In genomic region chr10:126892873-126893175, GRCh38 we compare ENCODE assay signal across 17 cellular contexts. TPM values are rescaled to one million over a fixed set of nuclear protein-coding genes. Genes with fewer than 3 reads are reported as not detected.
"Had no signal": no experiment of that assay in that cellular context is flagged by ENCODE, and none has a peak within 500 bp of the region (broad histone marks: within the 10 kb centered on the region; RNA-seq: fewer than 3 reads in every experiment).

No MANE protein-coding gene starts in this region.

- ATAC-seq: naive thymus-derived CD8-positive, alpha-beta T cell; right cardiac atrium; stimulated activated effector memory CD8-positive, alpha-beta T cell treated with anti-CD3 and anti-CD28 coated beads, Interleukin-12 subunit alpha, Interleukin-12 subunit beta, amount 100 ng/mL, for 72 hours; stimulated activated naive CD8-positive, alpha-beta T cell treated with anti-CD3 and anti-CD28 coated beads, Interleukin-15, amount 100 ng/mL, for 72 hours had no signal

- H3K27me3 Mint-ChIP-seq: memory B cell; stimulated activated naive CD8-positive, alpha-beta T cell treated with anti-CD3 and anti-CD28 coated beads, Interleukin-15, amount 100 ng/mL, for 72 hours had no signal

- H3K4me1 Mint-ChIP-seq: memory B cell; stimulated activated effector memory CD8-positive, alpha-beta T cell treated with anti-CD3 and anti-CD28 coated beads, Interleukin-12 subunit alpha, Interleukin-12 subunit beta, amount 100 ng/mL, for 72 hours; stimulated activated naive CD8-positive, alpha-beta T cell treated with anti-CD3 and anti-CD28 coated beads, Interleukin-15, amount 100 ng/mL, for 72 hours had no signal

- H3K27ac Mint-ChIP-seq: memory B cell; naive thymus-derived CD8-positive, alpha-beta T cell; stimulated activated effector memory CD8-positive, alpha-beta T cell treated with anti-CD3 and anti-CD28 coated beads, Interleukin-12 subunit alpha, Interleukin-12 subunit beta, amount 100 ng/mL, for 72 hours; stimulated activated naive CD8-positive, alpha-beta T cell treated with anti-CD3 and anti-CD28 coated beads, Interleukin-15, amount 100 ng/mL, for 72 hours; type B pancreatic cell had no signal

- DNase-seq: heart right ventricle; islet precursor cell; left ventricle myocardium inferior; naive thymus-derived CD8-positive, alpha-beta T cell; pancreas; posterior cingulate gyrus; retina; right cardiac atrium; sigmoid colon; stimulated activated CD4-positive, alpha-beta T cell treated with anti-CD3 and anti-CD28 coated beads, Interleukin-4, amount 100 ng/mL, for 24 hours; stimulated activated naive CD4-positive, alpha-beta T cell treated with Interleukin-2 at 50 U/mL for 16 hours; stimulated activated naive CD8-positive, alpha-beta T cell treated with anti-CD3 and anti-CD28 coated beads, Interleukin-15, amount 100 ng/mL, for 72 hours; substantia nigra; uterus had no signal

- H3K4me3 Mint-ChIP-seq: memory B cell; naive thymus-derived CD8-positive, alpha-beta T cell; stimulated activated effector memory CD8-positive, alpha-beta T cell treated with anti-CD3 and anti-CD28 coated beads, Interleukin-12 subunit alpha, Interleukin-12 subunit beta, amount 100 ng/mL, for 72 hours; stimulated activated naive CD8-positive, alpha-beta T cell treated with anti-CD3 and anti-CD28 coated beads, Interleukin-15, amount 100 ng/mL, for 72 hours; type B pancreatic cell had no signal

- H3K36me3 Mint-ChIP-seq: memory B cell; naive thymus-derived CD8-positive, alpha-beta T cell; stimulated activated effector memory CD8-positive, alpha-beta T cell treated with anti-CD3 and anti-CD28 coated beads, Interleukin-12 subunit alpha, Interleukin-12 subunit beta, amount 100 ng/mL, for 72 hours; type B pancreatic cell had no signal

RNA-seq across cellular contexts. Expression of gene DOCK1, which starts 12.4 kb away (rescaled TPM):
- total RNA-seq: naive thymus-derived CD8-positive, alpha-beta T cell had no signal
